Comparison of ENCODE assay signal across 1 cellular context in genomic region chr5:138035605-138036537, GRCh38.
TF ChIP-seq lines count a peak whose summit lies in the region.

No MANE protein-coding gene starts in this region.

TF ChIP-seq in HepG2, 621 proteins besides CTCF, POLR2A, EP300 and RAD21 (continued from another document and continues in another):
- no peak for TF ChIP-seq MAZ (IDR thresholded peaks at IDR 0.05; ENCODE audit: borderline replicate concordance, low read depth, low read length)
- no peak for TF ChIP-seq MAZ (CRISPR knock-in tag; IDR thresholded peaks at IDR 0.05; ENCODE audit: low read depth)
- no peak for TF ChIP-seq ZNF850 (CRISPR knock-in tag; conservative IDR thresholded peaks at IDR 0.05)
- TF ChIP-seq NR2C2 (CRISPR knock-in tag; IDR thresholded peaks at IDR 0.05; ENCODE audit: borderline replicate concordance) = no peak
- TF ChIP-seq FLYWCH1 (CRISPR knock-in tag; IDR thresholded peaks at IDR 0.05) = no peak
- 0 out of 2 replicates have a peak, but pooled peaks have one; percentile 21 for TF ChIP-seq BCL6 (CRISPR knock-in tag; IDR thresholded peaks at IDR 0.05)
- TF ChIP-seq, protein P1, sequence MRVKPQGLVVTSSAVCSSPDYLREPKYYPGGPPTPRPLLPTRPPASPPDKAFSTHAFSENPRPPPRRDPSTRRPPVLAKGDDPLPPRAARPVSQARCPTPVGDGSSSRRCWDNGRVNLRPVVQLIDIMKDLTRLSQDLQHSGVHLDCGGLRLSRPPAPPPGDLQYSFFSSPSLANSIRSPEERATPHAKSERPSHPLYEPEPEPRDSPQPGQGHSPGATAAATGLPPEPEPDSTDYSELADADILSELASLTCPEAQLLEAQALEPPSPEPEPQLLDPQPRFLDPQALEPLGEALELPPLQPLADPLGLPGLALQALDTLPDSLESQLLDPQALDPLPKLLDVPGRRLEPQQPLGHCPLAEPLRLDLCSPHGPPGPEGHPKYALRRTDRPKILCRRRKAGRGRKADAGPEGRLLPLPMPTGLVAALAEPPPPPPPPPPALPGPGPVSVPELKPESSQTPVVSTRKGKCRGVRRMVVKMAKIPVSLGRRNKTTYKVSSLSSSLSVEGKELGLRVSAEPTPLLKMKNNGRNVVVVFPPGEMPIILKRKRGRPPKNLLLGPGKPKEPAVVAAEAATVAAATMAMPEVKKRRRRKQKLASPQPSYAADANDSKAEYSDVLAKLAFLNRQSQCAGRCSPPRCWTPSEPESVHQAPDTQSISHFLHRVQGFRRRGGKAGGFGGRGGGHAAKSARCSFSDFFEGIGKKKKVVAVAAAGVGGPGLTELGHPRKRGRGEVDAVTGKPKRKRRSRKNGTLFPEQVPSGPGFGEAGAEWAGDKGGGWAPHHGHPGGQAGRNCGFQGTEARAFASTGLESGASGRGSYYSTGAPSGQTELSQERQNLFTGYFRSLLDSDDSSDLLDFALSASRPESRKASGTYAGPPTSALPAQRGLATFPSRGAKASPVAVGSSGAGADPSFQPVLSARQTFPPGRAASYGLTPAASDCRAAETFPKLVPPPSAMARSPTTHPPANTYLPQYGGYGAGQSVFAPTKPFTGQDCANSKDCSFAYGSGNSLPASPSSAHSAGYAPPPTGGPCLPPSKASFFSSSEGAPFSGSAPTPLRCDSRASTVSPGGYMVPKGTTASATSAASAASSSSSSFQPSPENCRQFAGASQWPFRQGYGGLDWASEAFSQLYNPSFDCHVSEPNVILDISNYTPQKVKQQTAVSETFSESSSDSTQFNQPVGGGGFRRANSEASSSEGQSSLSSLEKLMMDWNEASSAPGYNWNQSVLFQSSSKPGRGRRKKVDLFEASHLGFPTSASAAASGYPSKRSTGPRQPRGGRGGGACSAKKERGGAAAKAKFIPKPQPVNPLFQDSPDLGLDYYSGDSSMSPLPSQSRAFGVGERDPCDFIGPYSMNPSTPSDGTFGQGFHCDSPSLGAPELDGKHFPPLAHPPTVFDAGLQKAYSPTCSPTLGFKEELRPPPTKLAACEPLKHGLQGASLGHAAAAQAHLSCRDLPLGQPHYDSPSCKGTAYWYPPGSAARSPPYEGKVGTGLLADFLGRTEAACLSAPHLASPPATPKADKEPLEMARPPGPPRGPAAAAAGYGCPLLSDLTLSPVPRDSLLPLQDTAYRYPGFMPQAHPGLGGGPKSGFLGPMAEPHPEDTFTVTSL (CRISPR knock-in tag; IDR thresholded peaks at IDR 0.05; ENCODE audit: borderline replicate concordance) = no peak
- no peak for TF ChIP-seq ZNF768 (CRISPR knock-in tag; IDR thresholded peaks at IDR 0.05)
- no peak for TF ChIP-seq JUND (CRISPR knock-in tag; IDR thresholded peaks at IDR 0.05)
- peak; percentile 75; the same call in 1 of the 2 replicates for TF ChIP-seq ZNF230 (CRISPR knock-in tag; IDR thresholded peaks at IDR 0.05)
- no peak for TF ChIP-seq ZNF225 (CRISPR knock-in tag; IDR thresholded peaks at IDR 0.05)
- TF ChIP-seq ESRRA (CRISPR knock-in tag; IDR thresholded peaks at IDR 0.05; ENCODE audit: low read depth) = no peak
- TF ChIP-seq NCOA1 (CRISPR knock-in tag; IDR thresholded peaks at IDR 0.05) = no peak
- TF ChIP-seq ELF3 (CRISPR knock-in tag; IDR thresholded peaks at IDR 0.05) = no peak
- TF ChIP-seq, protein P2, sequence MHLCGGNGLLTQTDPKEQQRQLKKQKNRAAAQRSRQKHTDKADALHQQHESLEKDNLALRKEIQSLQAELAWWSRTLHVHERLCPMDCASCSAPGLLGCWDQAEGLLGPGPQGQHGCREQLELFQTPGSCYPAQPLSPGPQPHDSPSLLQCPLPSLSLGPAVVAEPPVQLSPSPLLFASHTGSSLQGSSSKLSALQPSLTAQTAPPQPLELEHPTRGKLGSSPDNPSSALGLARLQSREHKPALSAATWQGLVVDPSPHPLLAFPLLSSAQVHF (CRISPR knock-in tag; IDR thresholded peaks at IDR 0.05) = no peak
- TF ChIP-seq ZEB1 (IDR thresholded peaks at IDR 0.05; ENCODE audit: insufficient replicate concordance, low read depth) = no peak
- 0 out of 2 replicates have a peak, but pooled peaks have one; percentile 23 for TF ChIP-seq NCOA5 (CRISPR knock-in tag; IDR thresholded peaks at IDR 0.05)
- TF ChIP-seq PREB (CRISPR knock-in tag; IDR thresholded peaks at IDR 0.05) = no peak
- TF ChIP-seq PCBP2 (optimal IDR thresholded peaks at IDR 0.05; ENCODE audit: low read depth, low read length, poor library complexity, severe bottlenecking) = no peak
- no peak for TF ChIP-seq FOXP1 (IDR thresholded peaks at IDR 0.05)
- no peak for TF ChIP-seq FOXP1 (CRISPR knock-in tag; IDR thresholded peaks at IDR 0.05)
- no peak for TF ChIP-seq BORCS8-MEF2B (CRISPR knock-in tag; IDR thresholded peaks at IDR 0.05)
- peak; percentile 53 for TF ChIP-seq PHF5A (CRISPR knock-in tag; IDR thresholded peaks at IDR 0.05; ENCODE audit: low read depth, unreplicated experiment)
- no peak for TF ChIP-seq ZNF138 (CRISPR knock-in tag; IDR thresholded peaks at IDR 0.05; ENCODE audit: low read depth)
- TF ChIP-seq ZNF883 (CRISPR knock-in tag; IDR thresholded peaks at IDR 0.05; ENCODE audit: not compliant biosample characterization) = no peak
- TF ChIP-seq ZNF253 (CRISPR knock-in tag; IDR thresholded peaks at IDR 0.05; ENCODE audit: borderline replicate concordance) = no peak
- TF ChIP-seq ZNF12 (CRISPR knock-in tag; IDR thresholded peaks at IDR 0.05) = no peak
- no peak for TF ChIP-seq SNAPC2 (CRISPR knock-in tag; IDR thresholded peaks at IDR 0.05)
- no peak for TF ChIP-seq NFKB2 (CRISPR knock-in tag; IDR thresholded peaks at IDR 0.05; ENCODE audit: borderline replicate concordance)
- no peak for TF ChIP-seq ZBTB49 (CRISPR knock-in tag; IDR thresholded peaks at IDR 0.05; ENCODE audit: borderline replicate concordance)
- no peak for TF ChIP-seq CERS6 (CRISPR knock-in tag; IDR thresholded peaks at IDR 0.05)
- TF ChIP-seq PPARG (CRISPR knock-in tag; conservative IDR thresholded peaks at IDR 0.05) = 0 out of 2 replicates have a peak, but pooled peaks have one; percentile 30
- TF ChIP-seq, protein P3, sequence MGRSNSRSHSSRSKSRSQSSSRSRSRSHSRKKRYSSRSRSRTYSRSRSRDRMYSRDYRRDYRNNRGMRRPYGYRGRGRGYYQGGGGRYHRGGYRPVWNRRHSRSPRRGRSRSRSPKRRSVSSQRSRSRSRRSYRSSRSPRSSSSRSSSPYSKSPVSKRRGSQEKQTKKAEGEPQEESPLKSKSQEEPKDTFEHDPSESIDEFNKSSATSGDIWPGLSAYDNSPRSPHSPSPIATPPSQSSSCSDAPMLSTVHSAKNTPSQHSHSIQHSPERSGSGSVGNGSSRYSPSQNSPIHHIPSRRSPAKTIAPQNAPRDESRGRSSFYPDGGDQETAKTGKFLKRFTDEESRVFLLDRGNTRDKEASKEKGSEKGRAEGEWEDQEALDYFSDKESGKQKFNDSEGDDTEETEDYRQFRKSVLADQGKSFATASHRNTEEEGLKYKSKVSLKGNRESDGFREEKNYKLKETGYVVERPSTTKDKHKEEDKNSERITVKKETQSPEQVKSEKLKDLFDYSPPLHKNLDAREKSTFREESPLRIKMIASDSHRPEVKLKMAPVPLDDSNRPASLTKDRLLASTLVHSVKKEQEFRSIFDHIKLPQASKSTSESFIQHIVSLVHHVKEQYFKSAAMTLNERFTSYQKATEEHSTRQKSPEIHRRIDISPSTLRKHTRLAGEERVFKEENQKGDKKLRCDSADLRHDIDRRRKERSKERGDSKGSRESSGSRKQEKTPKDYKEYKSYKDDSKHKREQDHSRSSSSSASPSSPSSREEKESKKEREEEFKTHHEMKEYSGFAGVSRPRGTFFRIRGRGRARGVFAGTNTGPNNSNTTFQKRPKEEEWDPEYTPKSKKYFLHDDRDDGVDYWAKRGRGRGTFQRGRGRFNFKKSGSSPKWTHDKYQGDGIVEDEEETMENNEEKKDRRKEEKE (IDR thresholded peaks at IDR 0.05) = no peak
- no peak for TF ChIP-seq PCBP1 (IDR thresholded peaks at IDR 0.05; ENCODE audit: borderline replicate concordance, low read depth, low read length)
- TF ChIP-seq BRCA1 (CRISPR knock-in tag; IDR thresholded peaks at IDR 0.05) = no peak
- TF ChIP-seq, protein P4, sequence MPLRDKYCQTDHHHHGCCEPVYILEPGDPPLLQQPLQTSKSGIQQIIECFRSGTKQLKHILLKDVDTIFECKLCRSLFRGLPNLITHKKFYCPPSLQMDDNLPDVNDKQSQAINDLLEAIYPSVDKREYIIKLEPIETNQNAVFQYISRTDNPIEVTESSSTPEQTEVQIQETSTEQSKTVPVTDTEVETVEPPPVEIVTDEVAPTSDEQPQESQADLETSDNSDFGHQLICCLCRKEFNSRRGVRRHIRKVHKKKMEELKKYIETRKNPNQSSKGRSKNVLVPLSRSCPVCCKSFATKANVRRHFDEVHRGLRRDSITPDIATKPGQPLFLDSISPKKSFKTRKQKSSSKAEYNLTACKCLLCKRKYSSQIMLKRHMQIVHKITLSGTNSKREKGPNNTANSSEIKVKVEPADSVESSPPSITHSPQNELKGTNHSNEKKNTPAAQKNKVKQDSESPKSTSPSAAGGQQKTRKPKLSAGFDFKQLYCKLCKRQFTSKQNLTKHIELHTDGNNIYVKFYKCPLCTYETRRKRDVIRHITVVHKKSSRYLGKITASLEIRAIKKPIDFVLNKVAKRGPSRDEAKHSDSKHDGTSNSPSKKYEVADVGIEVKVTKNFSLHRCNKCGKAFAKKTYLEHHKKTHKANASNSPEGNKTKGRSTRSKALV (CRISPR knock-in tag; IDR thresholded peaks at IDR 0.05) = no peak
- TF ChIP-seq, protein P5, sequence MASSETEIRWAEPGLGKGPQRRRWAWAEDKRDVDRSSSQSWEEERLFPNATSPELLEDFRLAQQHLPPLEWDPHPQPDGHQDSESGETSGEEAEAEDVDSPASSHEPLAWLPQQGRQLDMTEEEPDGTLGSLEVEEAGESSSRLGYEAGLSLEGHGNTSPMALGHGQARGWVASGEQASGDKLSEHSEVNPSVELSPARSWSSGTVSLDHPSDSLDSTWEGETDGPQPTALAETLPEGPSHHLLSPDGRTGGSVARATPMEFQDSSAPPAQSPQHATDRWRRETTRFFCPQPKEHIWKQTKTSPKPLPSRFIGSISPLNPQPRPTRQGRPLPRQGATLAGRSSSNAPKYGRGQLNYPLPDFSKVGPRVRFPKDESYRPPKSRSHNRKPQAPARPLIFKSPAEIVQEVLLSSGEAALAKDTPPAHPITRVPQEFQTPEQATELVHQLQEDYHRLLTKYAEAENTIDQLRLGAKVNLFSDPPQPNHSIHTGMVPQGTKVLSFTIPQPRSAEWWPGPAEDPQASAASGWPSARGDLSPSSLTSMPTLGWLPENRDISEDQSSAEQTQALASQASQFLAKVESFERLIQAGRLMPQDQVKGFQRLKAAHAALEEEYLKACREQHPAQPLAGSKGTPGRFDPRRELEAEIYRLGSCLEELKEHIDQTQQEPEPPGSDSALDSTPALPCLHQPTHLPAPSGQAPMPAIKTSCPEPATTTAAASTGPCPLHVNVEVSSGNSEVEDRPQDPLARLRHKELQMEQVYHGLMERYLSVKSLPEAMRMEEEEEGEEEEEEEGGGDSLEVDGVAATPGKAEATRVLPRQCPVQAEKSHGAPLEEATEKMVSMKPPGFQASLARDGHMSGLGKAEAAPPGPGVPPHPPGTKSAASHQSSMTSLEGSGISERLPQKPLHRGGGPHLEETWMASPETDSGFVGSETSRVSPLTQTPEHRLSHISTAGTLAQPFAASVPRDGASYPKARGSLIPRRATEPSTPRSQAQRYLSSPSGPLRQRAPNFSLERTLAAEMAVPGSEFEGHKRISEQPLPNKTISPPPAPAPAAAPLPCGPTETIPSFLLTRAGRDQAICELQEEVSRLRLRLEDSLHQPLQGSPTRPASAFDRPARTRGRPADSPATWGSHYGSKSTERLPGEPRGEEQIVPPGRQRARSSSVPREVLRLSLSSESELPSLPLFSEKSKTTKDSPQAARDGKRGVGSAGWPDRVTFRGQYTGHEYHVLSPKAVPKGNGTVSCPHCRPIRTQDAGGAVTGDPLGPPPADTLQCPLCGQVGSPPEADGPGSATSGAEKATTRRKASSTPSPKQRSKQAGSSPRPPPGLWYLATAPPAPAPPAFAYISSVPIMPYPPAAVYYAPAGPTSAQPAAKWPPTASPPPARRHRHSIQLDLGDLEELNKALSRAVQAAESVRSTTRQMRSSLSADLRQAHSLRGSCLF (CRISPR knock-in tag; IDR thresholded peaks at IDR 0.05; ENCODE audit: borderline replicate concordance) = no peak
